1 cellular context compared by ENCODE assay signal in genomic region chr17:8164815-8165131, GRCh38.
TF ChIP-seq lines count a peak whose summit lies in the region.

No MANE protein-coding gene starts in this region.

TF ChIP-seq in H1, 55 proteins besides CTCF, POLR2A, EP300 and RAD21:
- TF ChIP-seq BACH1 (IDR thresholded peaks at IDR 0.05; ENCODE audit: low read length) (no peak), KDM1A (IDR thresholded peaks at IDR 0.05; ENCODE audit: borderline replicate concordance, low read length) (no peak), HDAC6 (IDR thresholded peaks at IDR 0.05; ENCODE audit: low read depth, low read length) (no peak), RXRA (IDR thresholded peaks at IDR 0.05; ENCODE audit: insufficient read depth, low read depth, low read length) (no peak), TAF7 (optimal IDR thresholded peaks at IDR 0.05; ENCODE audit: borderline replicate concordance, low read depth, low read length) (no peak), SRF (IDR thresholded peaks at IDR 0.05; ENCODE audit: low read depth, low read length) (no peak), SP1 (IDR thresholded peaks at IDR 0.05; ENCODE audit: low read depth, low read length) (no peak)
